24 cellular contexts compared by ENCODE assay signal in genomic region chr17:27418366-27418615, GRCh38.
"Had no signal": no experiment of that assay in that cellular context is flagged by ENCODE, and none has a peak within 500 bp of the region (broad histone marks: within the 10 kb centered on the region; RNA-seq: fewer than 3 reads in every experiment).

No MANE protein-coding gene starts in this region.

- ATAC-seq: effector memory CD8-positive, alpha-beta T cell; esophagus mucosa; foreskin keratinocyte; gastrocnemius medialis; gastroesophageal sphincter; heart left ventricle; heart right ventricle had no signal

- H3K27me3 ChIP-seq: colonic mucosa, dorsolateral prefrontal cortex, esophagus muscularis mucosa, esophagus squamous epithelium, gastrocnemius medialis, gastroesophageal sphincter, heart left ventricle, heart right ventricle had no signal

- H3K4me1 Mint-ChIP-seq: endodermal cell had no signal

- H3K36me3 ChIP-seq: colonic mucosa, esophagus muscularis mucosa, esophagus squamous epithelium, gastrocnemius medialis, gastroesophageal sphincter, heart left ventricle, heart right ventricle had no signal

- H3K27me3 Mint-ChIP-seq: effector memory CD8-positive, alpha-beta T cell had no signal

- H3K27ac Mint-ChIP-seq: dendritic cell treated with granulocyte-macrophage colony-stimulating factor and Interleukin-4, amounts not matched to agents 40 ng/mL and 50 ng/mL, for 4 days; effector memory CD8-positive, alpha-beta T cell; endodermal cell had no signal

- H3K9me3 ChIP-seq: colonic mucosa, esophagus muscularis mucosa, esophagus squamous epithelium, gastrocnemius medialis, gastroesophageal sphincter, heart left ventricle, heart right ventricle had no signal

- H3K4me3 Mint-ChIP-seq: dendritic cell treated with granulocyte-macrophage colony-stimulating factor and Interleukin-4, amounts not matched to agents 40 ng/mL and 50 ng/mL, for 4 days; effector memory CD8-positive, alpha-beta T cell; endodermal cell had no signal

- H3K4me3 ChIP-seq: colonic mucosa, coronary artery, dorsolateral prefrontal cortex, esophagus muscularis mucosa, esophagus squamous epithelium, gastrocnemius medialis, gastroesophageal sphincter, heart left ventricle, heart right ventricle had no signal

- DNase-seq: colonic mucosa; cortex of kidney; dermis blood vessel endothelial cell; effector CD4-positive, alpha-beta T cell; effector CD8-positive, alpha-beta T cell; effector memory CD4-positive, alpha-beta T cell; effector memory CD8-positive, alpha-beta T cell; endodermal cell; erythroblast; esophagus squamous epithelium; foreskin fibroblast; foreskin keratinocyte; foreskin melanocyte; gastrocnemius medialis; glutamatergic neuron; heart left ventricle; heart right ventricle had no signal

- H3K4me1 ChIP-seq: colonic mucosa, esophagus muscularis mucosa, esophagus squamous epithelium, foreskin keratinocyte, gastrocnemius medialis, gastroesophageal sphincter had no signal

- H3K27ac ChIP-seq: colonic mucosa, coronary artery, dorsolateral prefrontal cortex, epithelial cell of prostate, esophagus muscularis mucosa, esophagus squamous epithelium, foreskin keratinocyte, gastrocnemius medialis, gastroesophageal sphincter, heart left ventricle, heart right ventricle had no signal

- H3K9me3 Mint-ChIP-seq: dendritic cell treated with granulocyte-macrophage colony-stimulating factor and Interleukin-4, amounts not matched to agents 40 ng/mL and 50 ng/mL, for 4 days; effector memory CD8-positive, alpha-beta T cell; endodermal cell had no signal
